Comparison of ENCODE assay signal across 26 cellular contexts in genomic region chr3:134881305-134881704, GRCh38.
"Had no signal": no experiment of that assay in that cellular context is flagged by ENCODE, and none has a peak within 500 bp of the region (broad histone marks: within the 10 kb centered on the region; RNA-seq: fewer than 3 reads in every experiment).

No MANE protein-coding gene starts in this region.

- H3K9me3 ChIP-seq: colonic mucosa, esophagus squamous epithelium, heart right ventricle, lower lobe of right lung, neutrophil, pancreas, right lobe of liver, stomach, thyroid gland had no signal

- ATAC-seq: heart right ventricle, left ventricle myocardium superior, lower lobe of right lung, natural killer cell, pancreas, right lobe of liver had no signal

- H3K27me3 ChIP-seq: colonic mucosa, esophagus squamous epithelium, neutrophil, pancreas, right lobe of liver, stomach, thyroid gland had no signal

- H3K27ac ChIP-seq: colonic mucosa, esophagus squamous epithelium, heart right ventricle, lower lobe of right lung, neutrophil, pancreas, right lobe of liver, stomach, thyroid gland had no signal

- H3K27ac Mint-ChIP-seq: dendritic cell treated with granulocyte-macrophage colony-stimulating factor and Interleukin-4, amounts not matched to agents 40 ng/mL and 50 ng/mL, for 4 days; immature natural killer cell; natural killer cell had no signal

- H3K9me3 Mint-ChIP-seq: dendritic cell treated with granulocyte-macrophage colony-stimulating factor and Interleukin-4, amounts not matched to agents 40 ng/mL and 50 ng/mL, for 4 days; natural killer cell; neural crest cell had no signal

- H3K36me3 ChIP-seq: colonic mucosa, esophagus squamous epithelium, heart right ventricle, lower lobe of right lung, neutrophil, pancreas, right lobe of liver, stomach, thyroid gland had no signal

- H3K36me3 Mint-ChIP-seq: immature natural killer cell, natural killer cell had no signal

- H3K4me3 Mint-ChIP-seq: dendritic cell treated with granulocyte-macrophage colony-stimulating factor and Interleukin-4, amounts not matched to agents 40 ng/mL and 50 ng/mL, for 4 days; immature natural killer cell; natural killer cell; neural crest cell had no signal

- H3K4me1 ChIP-seq: colonic mucosa, esophagus squamous epithelium, heart right ventricle, lower lobe of right lung, pancreas, right lobe of liver, stomach, thyroid gland had no signal

- H3K4me3 ChIP-seq: colonic mucosa, esophagus squamous epithelium, heart right ventricle, lower lobe of right lung, pancreas, right lobe of liver, stomach, thyroid gland had no signal

- DNase-seq: colonic mucosa; effector CD8-positive, alpha-beta T cell; esophagus squamous epithelium; foreskin melanocyte; glutamatergic neuron; heart right ventricle; hippocampal formation; immature natural killer cell; islet precursor cell; left ventricle myocardium superior; lower lobe of right lung; natural killer cell; pancreas; small intestine; stimulated activated CD4-positive, alpha-beta T cell treated with anti-CD3 and anti-CD28 coated beads, Interleukin-12 subunit alpha, Interleukin-12 subunit beta, amount 100 ng/mL, for 4 hours; stimulated activated CD4-positive, alpha-beta T cell treated with anti-CD3 and anti-CD28 coated beads, Interleukin-1b, Interleukin-23, amount 100 ng/mL, for 48 hours; stimulated activated CD4-positive, alpha-beta T cell treated with anti-CD3 and anti-CD28 coated beads, Interleukin-4, amount 100 ng/mL, for 1 hour; stimulated activated CD8-positive, alpha-beta memory T cell treated with anti-CD3 and anti-CD28 coated beads, Interleukin-4, amount 100 ng/mL, for 48 hours; stimulated activated naive CD4-positive, alpha-beta T cell treated with Interleukin-2 at 50 U/mL for 16 hours; stomach; thyroid gland; trophoblast cell had no signal

- H3K27me3 Mint-ChIP-seq: dendritic cell treated with granulocyte-macrophage colony-stimulating factor and Interleukin-4, amounts not matched to agents 40 ng/mL and 50 ng/mL, for 4 days had no signal
